Comparison of ENCODE assay signal across 11 cellular contexts in genomic region chr1:46467183-46467504, GRCh38. TPM values are rescaled to one million over a fixed set of nuclear protein-coding genes. Genes with fewer than 3 reads are reported as not detected.
DNase-seq lines count a peak whose midpoint lies in the region; ATAC-seq and TF ChIP-seq lines count a peak whose summit lies in the region.
"Had no signal": no experiment of that assay in that cellular context is flagged by ENCODE, and none has a peak within 500 bp of the region (broad histone marks: within the 10 kb centered on the region; RNA-seq: fewer than 3 reads in every experiment).

No MANE protein-coding gene starts in this region.

- no peak overlapping the region for H3K27ac ChIP-seq in SK-N-SH (ENCODE audit: low read depth in 2 of 2, low read length in 1 of 2)
- no peak overlapping the region for H3K27ac ChIP-seq in iPS-18a (ENCODE audit: low read length)
- no peak overlapping the region for H3K27ac ChIP-seq in stomach
- H3K27ac ChIP-seq: KMS-11 had no signal

- no peak for TF ChIP-seq POLR2A in stomach (IDR thresholded peaks at IDR 0.05)

- H3K36me3 ChIP-seq in SK-N-SH (replicated peaks in 1 of 2; ENCODE audit: control insufficient read depth in 1 of 2, insufficient read depth in 2 of 2, low read length in 1 of 2) = no peaks in the 10 kb centered on the region
- H3K36me3 ChIP-seq in iPS-18a (ENCODE audit: control insufficient read depth, low read depth, low read length) = no peaks in the 10 kb centered on the region
- no peaks in the 10 kb centered on the region for H3K36me3 ChIP-seq in stomach

- H3K4me3 Mint-ChIP-seq in activated T-helper 17 cell treated with anti-CD3 and anti-CD28 coated beads, Interleukin-2, amount 50 U/mL, for 72 hours = peak overlapping the region; percentile 70

- TF ChIP-seq CTCF in SK-N-SH (IDR thresholded peaks at IDR 0.05) = no peak
- TF ChIP-seq CTCF in stomach (IDR thresholded peaks at IDR 0.05) = no peak

- intact Hi-C loops in stomach (cut with DNase I; ENCODE audit: low total_unique reads) = no loop called here

- H3K9ac ChIP-seq in SK-N-SH = no peak overlapping the region
- no peak overlapping the region for H3K9ac ChIP-seq in iPS-18a (ENCODE audit: low read length)
- H3K9ac ChIP-seq: KMS-11 had no signal

- H3K36me3 Mint-ChIP-seq in activated T-helper 17 cell treated with anti-CD3 and anti-CD28 coated beads, Interleukin-2, amount 50 U/mL, for 72 hours (ENCODE audit: low read depth) = no peaks in the 10 kb centered on the region

- POLR2A ChIA-PET in SK-N-SH (lab: Yijun Ruan, JAX) = no interaction called here

- peaks cover 7% of the 10 kb centered on the region for H3K4me1 Mint-ChIP-seq in activated T-helper 17 cell treated with anti-CD3 and anti-CD28 coated beads, Interleukin-2, amount 50 U/mL, for 72 hours

- H4K20me1 ChIP-seq in SK-N-SH (ENCODE audit: insufficient read depth) = no peaks in the 10 kb centered on the region

- H3K4me2 ChIP-seq in SK-N-SH = 0 out of 2 replicates have a peak overlapping the region, but pooled peaks have one; percentile 52
- H3K4me2 ChIP-seq: KMS-11 had no signal

- H2AFZ ChIP-seq in SK-N-SH (ENCODE audit: low read depth) = no peak overlapping the region

- H3K27me3 ChIP-seq in SK-N-SH (ENCODE audit: insufficient read depth) = no peaks in the 10 kb centered on the region
- peaks cover 81% of the 10 kb centered on the region for H3K27me3 ChIP-seq in iPS-18a (ENCODE audit: control insufficient read depth, insufficient read depth, low read length)
- H3K27me3 ChIP-seq in stomach = peaks cover 0 to 65% (median 35%) of the 10 kb centered on the region in 3 donors

- peak overlapping the region; percentile 33 for H3K27ac Mint-ChIP-seq in activated T-helper 17 cell treated with anti-CD3 and anti-CD28 coated beads, Interleukin-2, amount 50 U/mL, for 72 hours

- H3K9me3 Mint-ChIP-seq in activated T-helper 17 cell treated with anti-CD3 and anti-CD28 coated beads, Interleukin-2, amount 50 U/mL, for 72 hours = no peaks in the 10 kb centered on the region

- H3K9me2 ChIP-seq in SK-N-SH = no peaks in the 10 kb centered on the region

- H3K9me3 ChIP-seq in SK-N-SH = no peaks in the 10 kb centered on the region
- H3K9me3 ChIP-seq in iPS-18a (ENCODE audit: control insufficient read depth, low read depth, low read length) = no peaks in the 10 kb centered on the region
- no peaks in the 10 kb centered on the region for H3K9me3 ChIP-seq in stomach

- CTCF ChIA-PET in SK-N-SH (lab: Yijun Ruan, JAX) = interaction anchor here (2.0 kb wide), 1 partner anchor 10 kb away, joined by 17 read pairs; no protein-coding TSS in a partner anchor

- no peak for DNase-seq in SK-N-SH
- DNase-seq in stomach = no peak
- DNase-seq in midbrain (lab: John Stamatoyannopoulos, UW) = no peak
- DNase-seq in NK-92 treated with Interleukin-12 subunit alpha and Interleukin-12 subunit beta, amount 100 ng/mL, for 24 hours (lab: John Stamatoyannopoulos, UW) = no peak
- DNase-seq in GM03348 (ENCODE audit: low spot score) = no peak
- DNase-seq: effector CD4-positive, alpha-beta T cell had no signal

- H3K4me1 ChIP-seq in SK-N-SH (ENCODE audit: control insufficient read depth in 1 of 2, insufficient read depth in 2 of 2, low read depth in 1 of 2, low read length in 1 of 2) = peaks cover 0 to 9% of the 10 kb centered on the region in 2 experiments; a peak in 1 of 4 replicates
- peaks cover 12% of the 10 kb centered on the region for H3K4me1 ChIP-seq in iPS-18a (ENCODE audit: control insufficient read depth, low read depth, low read length)
- H3K4me1 ChIP-seq in stomach = peaks cover 10 to 15% (median 14%) of the 10 kb centered on the region in 4 donors

- 97% methylated on average over 8 of the region's 8 CpGs for WGBS in SK-N-SH (ENCODE audit: low lambda C conversion rate)
- 36 to 58% (median 43%) methylated on average over 6 to 8 of the region's 8 CpGs for WGBS in stomach, 5 donors

- TF ChIP-seq RAD21 in SK-N-SH (IDR thresholded peaks at IDR 0.05; ENCODE audit: low read length) = no peak

- H3K4me3 ChIP-seq in SK-N-SH (ENCODE audit: low read depth in 2 of 2, low read length in 1 of 2) = peak overlapping the region in 1 of 2 experiments; percentile 43; a peak in 1 of 4 replicates
- peak overlapping the region; percentile 52 for H3K4me3 ChIP-seq in iPS-18a (ENCODE audit: low read length)
- H3K4me3 ChIP-seq in stomach = peak overlapping the region; percentile 60 to 75 (median 61)

- H3F3A ChIP-seq in SK-N-SH (replicated peaks; ENCODE audit: insufficient read depth) = no peaks in the 10 kb centered on the region

- peaks cover 43% of the 10 kb centered on the region for H3K27me3 Mint-ChIP-seq in activated T-helper 17 cell treated with anti-CD3 and anti-CD28 coated beads, Interleukin-2, amount 50 U/mL, for 72 hours

- TF ChIP-seq EP300 in SK-N-SH (IDR thresholded peaks at IDR 0.05; ENCODE audit: borderline replicate concordance in 1 of 2, low read depth in 1 of 2, low read length in 1 of 2) (no peak), stomach (IDR thresholded peaks at IDR 0.05) (no peak)

- no peaks in the 10 kb centered on the region for H3K79me2 ChIP-seq in SK-N-SH (ENCODE audit: insufficient read depth)

- ATAC-seq in SK-N-SH treated with all-trans-retinoic acid at 6 μM for 48 hours = no peak
- no peak for ATAC-seq in activated T-helper 17 cell treated with anti-CD3 and anti-CD28 coated beads, Interleukin-2, amount 50 U/mL, for 72 hours (replicated peaks)

TF ChIP-seq in SK-N-SH, 30 proteins besides CTCF, POLR2A, EP300 and RAD21 (continues in another document):
- TF ChIP-seq PBX3 (IDR thresholded peaks at IDR 0.05) = no peak
- no peak for TF ChIP-seq TEAD4 (IDR thresholded peaks at IDR 0.05; ENCODE audit: borderline replicate concordance, insufficient read depth)
- no peak for TF ChIP-seq NFIC (IDR thresholded peaks at IDR 0.05; ENCODE audit: borderline replicate concordance)
- TF ChIP-seq NRF1 (IDR thresholded peaks at IDR 0.05; ENCODE audit: low read depth, low read length) = no peak
- TF ChIP-seq GABPA (IDR thresholded peaks at IDR 0.05; ENCODE audit: low read depth) = no peak
- no peak for TF ChIP-seq YY1 (IDR thresholded peaks at IDR 0.05; ENCODE audit: low read depth)
- TF ChIP-seq RXRA (IDR thresholded peaks at IDR 0.05; ENCODE audit: borderline replicate concordance, low read depth) = no peak
- no peak for TF ChIP-seq FOSL2 (IDR thresholded peaks at IDR 0.05; ENCODE audit: borderline replicate concordance, low read depth)
- TF ChIP-seq MEF2A (IDR thresholded peaks at IDR 0.05; ENCODE audit: borderline replicate concordance, low read depth) = no peak
- TF ChIP-seq MXI1 (IDR thresholded peaks at IDR 0.05; ENCODE audit: low read depth, low read length) = no peak

TF ChIP-seq in SK-N-SH treated with all-trans-retinoic acid at 6 μM for 48 hours, 23 proteins besides CTCF, POLR2A, EP300 and RAD21:
- no peak for TF ChIP-seq CSDC2 (CRISPR knock-in tag; IDR thresholded peaks at IDR 0.05)
- TF ChIP-seq TOX (CRISPR knock-in tag; IDR thresholded peaks at IDR 0.05; ENCODE audit: borderline replicate concordance) = no peak
- TF ChIP-seq RARB (CRISPR knock-in tag; IDR thresholded peaks at IDR 0.05) = no peak
- no peak for TF ChIP-seq TSHZ2 (CRISPR knock-in tag; IDR thresholded peaks at IDR 0.05)
- no peak for TF ChIP-seq ISL1 (CRISPR knock-in tag; IDR thresholded peaks at IDR 0.05)
- no peak for TF ChIP-seq BACH2 (CRISPR knock-in tag; IDR thresholded peaks at IDR 0.05; ENCODE audit: borderline replicate concordance)
- TF ChIP-seq ZNF70 (CRISPR knock-in tag; IDR thresholded peaks at IDR 0.05) = no peak
- TF ChIP-seq ARNTL (CRISPR knock-in tag; IDR thresholded peaks at IDR 0.05; ENCODE audit: borderline replicate concordance, low read depth) = no peak

RNA-seq across cellular contexts. Expression of gene DMBX1, which starts 22.5 kb away (rescaled TPM):
- polyA plus RNA-seq in SK-N-SH (2012; rRNA removed) (not detected in 2 replicates), stomach (not detected)
- polyA plus RNA-seq in SK-N-SH (2012; cell fraction: cytosol; rRNA removed) = 0.01 TPM in 1 of 2 replicates, not detected in the other
- polyA plus RNA-seq in SK-N-SH (2012; cell fraction: nucleus; rRNA removed) = not detected in 2 replicates
- under 1 TPM; 0.43 to 0.58 TPM for total RNA-seq in activated T-helper 17 cell treated with anti-CD3 and anti-CD28 coated beads, Interleukin-2, amount 50 U/mL, for 72 hours
- total RNA-seq in stomach = not detected
- total RNA-seq: T-helper 1 cell treated with Interleukin-12 subunit alpha and Interleukin-12 subunit beta and Interleukin-4 antibody, amounts not matched to agents 30 ng/mL and 1 ng/mL, for 36 hours had no signal
